In genomic region chr1:43819354-43819753, GRCh38 we compare ENCODE assay signal across 21 cellular contexts.
DNase-seq lines count a peak whose midpoint lies in the region; ATAC-seq, FAIRE-seq and TF ChIP-seq lines count a peak whose summit lies in the region.
"Had no signal": no experiment of that assay in that cellular context is flagged by ENCODE, and none has a peak within 500 bp of the region (broad histone marks: within the 10 kb centered on the region; RNA-seq: fewer than 3 reads in every experiment).

No MANE protein-coding gene starts in this region.

- POLR2A ChIA-PET in K562 (lab: Yijun Ruan, JAX), result interaction anchor here (0.8 to 0.9 kb wide), 2 partner anchors 9 to 750 kb away, joined by 3 read pairs; no protein-coding TSS in a partner anchor

- H3K36me3 ChIP-seq in K562 (ENCODE audit: control insufficient read depth, insufficient read depth, low read length), result peaks cover 23% of the 10 kb centered on the region; the same call in 2 of the 3 replicates
- H3K36me3 ChIP-seq: BE2C had no signal

- H3K9me1 ChIP-seq in K562 (ENCODE audit: control insufficient read depth, insufficient read depth, low read length), result no peaks in the 10 kb centered on the region

- no peak overlapping the region for H3K4me2 ChIP-seq in K562 (ENCODE audit: insufficient read depth, low read length)
- H3K4me2 ChIP-seq: BLaER1 had no signal

- WGBS in K562 (ENCODE audit: insufficient coverage, low coverage, missing lambda C conversion rate), result 94% methylated on average over 4 of the region's 4 CpGs

- TF ChIP-seq POLR2A in K562 (conservative IDR thresholded peaks at IDR 0.05), result no peak

- H3K4me1 ChIP-seq in K562 (replicated peaks in 1 of 2; ENCODE audit: control insufficient read depth in 2 of 2, insufficient read depth in 2 of 2, low read length in 2 of 2), result no peaks in the 10 kb centered on the region
- H3K4me1 ChIP-seq: BE2C had no signal

- FAIRE-seq in K562 (lab: Jason Lieb, UNC), result no peak
- FAIRE-seq: A204.1, GM12891 had no signal

- H3K9me3 ChIP-seq in K562 (replicated peaks; ENCODE audit: control insufficient read depth, insufficient read depth, low read depth, low read length), result peaks cover 5% of the 10 kb centered on the region
- H3K9me3 ChIP-seq: BE2C had no signal

- no peaks in the 10 kb centered on the region for H4K20me1 ChIP-seq in K562 (replicated peaks; ENCODE audit: control insufficient read depth, insufficient read depth, low read length)
- H4K20me1 ChIP-seq: BLaER1 had no signal

- intact Hi-C loops in K562 (cut with micrococcal nuclease) (no loop called here), left colon (cut with DNase I, micrococcal nuclease) (no loop called here)

- no peaks in the 10 kb centered on the region for H3K27me3 ChIP-seq in K562 (ENCODE audit: control insufficient read depth in 2 of 2, insufficient read depth in 2 of 2, low read length in 2 of 2)
- H3K27me3 ChIP-seq: BE2C, BLaER1 had no signal

- no peak for TF ChIP-seq RAD21 in K562 (CRISPR knock-in tag; conservative IDR thresholded peaks at IDR 0.05 in 1 of 2, IDR thresholded peaks at IDR 0.05 in 1 of 2)

- TF ChIP-seq EP300 in K562 (IDR thresholded peaks at IDR 0.05; ENCODE audit: low read length), result no peak

- TF ChIP-seq CTCF in K562 (IDR thresholded peaks at IDR 0.05 in 2 of 3, conservative IDR thresholded peaks at IDR 0.05 in 1 of 3; ENCODE audit: insufficient read depth in 2 of 3, low read depth in 1 of 3, low read length in 3 of 3), result no peak

- DNase-seq in LoVo (ENCODE audit: low spot score), result peak; percentile 22
- peak in 2 of 4 experiments; percentile 16 to 22 for DNase-seq in K562 (ENCODE audit: extremely low read depth in 1 of 4, low spot score in 3 of 4)
- no peak for DNase-seq in left colon
- DNase-seq in T-helper 1 cell, result no peak
- DNase-seq in activated T-cell treated with anti-CD3 and anti-CD28 coated beads, Interleukin-2, amount 50 U/mL, for 48 hours, result no peak
- DNase-seq in SKM-1 (lab: John Stamatoyannopoulos, UW; ENCODE audit: unreplicated experiment), result no peak
- DNase-seq: 8988T; ACHN; BE2C; C1 segment of cervical spinal cord; CD4-positive, alpha-beta memory T cell; CD4-positive, CD25-positive, alpha-beta regulatory T cell; CD8-positive, alpha-beta memory T cell; COR-L47; DMS 273 treated with DMSO at 0.1 percent for 48 hours; DMS79 treated with DMSO at 0.1 percent for 48 hours; GF-D8 had no signal

- no peaks in the 10 kb centered on the region for H3K79me2 ChIP-seq in K562 (ENCODE audit: control insufficient read depth, insufficient read depth, low read length)

- H3K27ac ChIP-seq in K562 (ENCODE audit: extremely low read depth, low read depth, low read length), result no peak overlapping the region
- H3K27ac ChIP-seq: BLaER1 had no signal

- no peak overlapping the region for H3K9ac ChIP-seq in K562 (ENCODE audit: insufficient read depth in 1 of 2, low read depth in 2 of 2, low read length in 2 of 2)
- H3K9ac ChIP-seq: BLaER1 had no signal

- BruUV-seq in K562 (replicated peaks; lab: Mats Ljungman, UMichigan), result no TSS peak

- in situ Hi-C loops in K562 (cut with MboI), result no loop called here

- no peak overlapping the region for H3K4me3 ChIP-seq in K562
- H3K4me3 ChIP-seq: BLaER1 had no signal

- H2AFZ ChIP-seq in K562 (ENCODE audit: low read depth, low read length), result no peak overlapping the region

- CTCF ChIA-PET in K562 (lab: Yijun Ruan, JAX; ENCODE audit: low intra/inter-chr PET ratio), result no interaction called here

- ATAC-seq in K562 (no peak), left colon (peak; percentile 66), GM18861 (IDR thresholded peaks at IDR 0.05; ENCODE audit: unreplicated experiment) (no peak)

TF ChIP-seq in K562, 482 proteins besides CTCF, POLR2A, EP300 and RAD21 (continues in another document):
- TF ChIP-seq, protein P1, sequence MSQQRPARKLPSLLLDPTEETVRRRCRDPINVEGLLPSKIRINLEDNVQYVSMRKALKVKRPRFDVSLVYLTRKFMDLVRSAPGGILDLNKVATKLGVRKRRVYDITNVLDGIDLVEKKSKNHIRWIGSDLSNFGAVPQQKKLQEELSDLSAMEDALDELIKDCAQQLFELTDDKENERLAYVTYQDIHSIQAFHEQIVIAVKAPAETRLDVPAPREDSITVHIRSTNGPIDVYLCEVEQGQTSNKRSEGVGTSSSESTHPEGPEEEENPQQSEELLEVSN (IDR thresholded peaks at IDR 0.05; ENCODE audit: borderline replicate concordance in 1 of 2, extremely low read depth in 1 of 2, insufficient read depth in 1 of 2, insufficient read length in 1 of 2, low read depth in 1 of 2, low read length in 1 of 2, poor library complexity in 1 of 2, severe bottlenecking in 1 of 2), result no peak
- no peak for TF ChIP-seq SIRT6 (IDR thresholded peaks at IDR 0.05; ENCODE audit: low read depth, low read length)
- no peak for TF ChIP-seq RBFOX2 (IDR thresholded peaks at IDR 0.05; ENCODE audit: low read depth, low read length)
- TF ChIP-seq, protein P2, sequence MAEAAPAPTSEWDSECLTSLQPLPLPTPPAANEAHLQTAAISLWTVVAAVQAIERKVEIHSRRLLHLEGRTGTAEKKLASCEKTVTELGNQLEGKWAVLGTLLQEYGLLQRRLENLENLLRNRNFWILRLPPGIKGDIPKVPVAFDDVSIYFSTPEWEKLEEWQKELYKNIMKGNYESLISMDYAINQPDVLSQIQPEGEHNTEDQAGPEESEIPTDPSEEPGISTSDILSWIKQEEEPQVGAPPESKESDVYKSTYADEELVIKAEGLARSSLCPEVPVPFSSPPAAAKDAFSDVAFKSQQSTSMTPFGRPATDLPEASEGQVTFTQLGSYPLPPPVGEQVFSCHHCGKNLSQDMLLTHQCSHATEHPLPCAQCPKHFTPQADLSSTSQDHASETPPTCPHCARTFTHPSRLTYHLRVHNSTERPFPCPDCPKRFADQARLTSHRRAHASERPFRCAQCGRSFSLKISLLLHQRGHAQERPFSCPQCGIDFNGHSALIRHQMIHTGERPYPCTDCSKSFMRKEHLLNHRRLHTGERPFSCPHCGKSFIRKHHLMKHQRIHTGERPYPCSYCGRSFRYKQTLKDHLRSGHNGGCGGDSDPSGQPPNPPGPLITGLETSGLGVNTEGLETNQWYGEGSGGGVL (CRISPR knock-in tag; IDR thresholded peaks at IDR 0.05), result no peak
- TF ChIP-seq SMARCA4 (IDR thresholded peaks at IDR 0.05), result peak; percentile 27; the same call in 1 of the 2 replicates
- 0 out of 2 replicates have a peak, but pooled peaks have one; percentile 14 for TF ChIP-seq DPF2 (IDR thresholded peaks at IDR 0.05)
- no peak for TF ChIP-seq PTTG1 (tag; IDR thresholded peaks at IDR 0.05; ENCODE audit: low read depth)
- no peak for TF ChIP-seq THRAP3 (IDR thresholded peaks at IDR 0.05; ENCODE audit: borderline replicate concordance)
- TF ChIP-seq NCOR1 (IDR thresholded peaks at IDR 0.05), result 0 out of 2 replicates have a peak, but pooled peaks have one; percentile 18
- TF ChIP-seq TEAD4 (IDR thresholded peaks at IDR 0.05; ENCODE audit: low read length), result no peak
- TF ChIP-seq TEAD4 (CRISPR knock-in tag; IDR thresholded peaks at IDR 0.05; ENCODE audit: borderline replicate concordance), result no peak
- TF ChIP-seq ZNF668 (CRISPR knock-in tag; IDR thresholded peaks at IDR 0.05), result no peak
- no peak for TF ChIP-seq TEAD2 (tag; IDR thresholded peaks at IDR 0.05)
- TF ChIP-seq SLC30A9 (CRISPR knock-in tag; IDR thresholded peaks at IDR 0.05), result no peak
- no peak for TF ChIP-seq SPI1 (IDR thresholded peaks at IDR 0.05; ENCODE audit: borderline replicate concordance, low read depth, low read length)
- TF ChIP-seq CHAMP1 (IDR thresholded peaks at IDR 0.05), result no peak
- no peak for TF ChIP-seq FOXJ2 (tag; IDR thresholded peaks at IDR 0.05)
- TF ChIP-seq SOX6 (IDR thresholded peaks at IDR 0.05), result no peak
- no peak for TF ChIP-seq NUFIP1 (IDR thresholded peaks at IDR 0.05; ENCODE audit: partially characterized antibody)
- TF ChIP-seq SIN3A (IDR thresholded peaks at IDR 0.05; ENCODE audit: borderline replicate concordance in 2 of 2, control insufficient read depth in 1 of 2, low read depth in 2 of 2, low read length in 2 of 2), result no peak
- no peak for TF ChIP-seq NEUROD1 (IDR thresholded peaks at IDR 0.05; ENCODE audit: borderline replicate concordance, low read depth, low read length, partially characterized antibody)
- TF ChIP-seq POLR2B (IDR thresholded peaks at IDR 0.05; ENCODE audit: low read depth, partially characterized antibody), result no peak
- no peak for TF ChIP-seq ZNF133 (CRISPR knock-in tag; IDR thresholded peaks at IDR 0.05)
- no peak for TF ChIP-seq KDM5B (IDR thresholded peaks at IDR 0.05; ENCODE audit: insufficient replicate concordance, low read depth, low read length)
- no peak for TF ChIP-seq DDX20 (tag; IDR thresholded peaks at IDR 0.05; ENCODE audit: low read depth)
- peak; percentile 39 for TF ChIP-seq CBFA2T3 (IDR thresholded peaks at IDR 0.05)
